25 cellular contexts compared by ENCODE assay signal in genomic region chr2:211568439-211568838, GRCh38.
"Had no signal": no experiment of that assay in that cellular context is flagged by ENCODE, and none has a peak within 500 bp of the region (broad histone marks: within the 10 kb centered on the region; RNA-seq: fewer than 3 reads in every experiment).

No MANE protein-coding gene starts in this region.

- H3K27ac ChIP-seq: colonic mucosa, coronary artery, dorsolateral prefrontal cortex, epithelial cell of prostate, esophagus muscularis mucosa, esophagus squamous epithelium, foreskin keratinocyte, gastrocnemius medialis, gastroesophageal sphincter, heart left ventricle, heart right ventricle, hepatocyte had no signal

- H3K9me3 ChIP-seq: colonic mucosa, esophagus muscularis mucosa, esophagus squamous epithelium, gastrocnemius medialis, heart left ventricle, heart right ventricle had no signal

- H3K4me3 ChIP-seq: colonic mucosa, coronary artery, dorsolateral prefrontal cortex, esophagus muscularis mucosa, esophagus squamous epithelium, gastrocnemius medialis, gastroesophageal sphincter, heart left ventricle, heart right ventricle, hepatocyte had no signal

- H2AFZ ChIP-seq: hepatocyte had no signal

- DNase-seq: colonic mucosa; cortex of kidney; dermis blood vessel endothelial cell; dorsolateral prefrontal cortex; effector CD4-positive, alpha-beta T cell; effector CD8-positive, alpha-beta T cell; effector memory CD4-positive, alpha-beta T cell; effector memory CD8-positive, alpha-beta T cell; endodermal cell; erythroblast; esophagus squamous epithelium; foreskin fibroblast; foreskin keratinocyte; foreskin melanocyte; gastrocnemius medialis; glutamatergic neuron; head of caudate nucleus; heart left ventricle; heart right ventricle had no signal

- H3K4me2 ChIP-seq: hepatocyte had no signal

- H3K36me3 ChIP-seq: colonic mucosa, esophagus muscularis mucosa, esophagus squamous epithelium, gastrocnemius medialis, gastroesophageal sphincter, heart left ventricle, heart right ventricle had no signal

- H3K79me2 ChIP-seq: hepatocyte had no signal

- ATAC-seq: effector memory CD8-positive, alpha-beta T cell; esophagus mucosa; foreskin keratinocyte; gastrocnemius medialis; gastroesophageal sphincter; heart left ventricle; heart right ventricle had no signal

- H3K27me3 ChIP-seq: colonic mucosa, dorsolateral prefrontal cortex, esophagus muscularis mucosa, esophagus squamous epithelium, foreskin keratinocyte, gastrocnemius medialis, gastroesophageal sphincter, heart left ventricle, heart right ventricle, hepatocyte had no signal

- H3K4me1 ChIP-seq: colonic mucosa, esophagus muscularis mucosa, esophagus squamous epithelium, foreskin keratinocyte, gastrocnemius medialis, gastroesophageal sphincter, heart left ventricle, heart right ventricle had no signal
